In genomic region chr12:47758834-47759690, GRCh38 we compare ENCODE assay signal across 1 cellular context.
TF ChIP-seq lines count a peak whose summit lies in the region.

Gene RAPGEF3 (minus strand): TSS chr12:47758880. CDS start chr12:47758556, 324 bp downstream.

TF ChIP-seq in K562, 482 proteins besides CTCF, POLR2A, EP300 and RAD21 (continued from another document and continues in another):
- no peak for TF ChIP-seq ZNF318 (IDR thresholded peaks at IDR 0.05; ENCODE audit: borderline replicate concordance in 1 of 2, low read depth in 1 of 2)
- TF ChIP-seq PCBP2 (IDR thresholded peaks at IDR 0.05; ENCODE audit: low read depth, low read length, poor library complexity, severe bottlenecking): no peak
- TF ChIP-seq CHD2 (IDR thresholded peaks at IDR 0.05; ENCODE audit: low read depth, low read length): no peak
- no peak for TF ChIP-seq ZNF23 (CRISPR knock-in tag; IDR thresholded peaks at IDR 0.05)
- TF ChIP-seq PTBP1 (IDR thresholded peaks at IDR 0.05; ENCODE audit: low read depth, low read length): no peak
- TF ChIP-seq HMBOX1 (IDR thresholded peaks at IDR 0.05): no peak
- TF ChIP-seq KLF13 (tag; IDR thresholded peaks at IDR 0.05; ENCODE audit: borderline replicate concordance, low read depth): peak; percentile 96
- TF ChIP-seq ZNF79 (CRISPR knock-in tag; IDR thresholded peaks at IDR 0.05; ENCODE audit: low read depth): no peak
- peak in 1 of 2 experiments; percentile 64; a peak in 1 of 4 replicates for TF ChIP-seq KDM4B (IDR thresholded peaks at IDR 0.05; ENCODE audit: borderline replicate concordance in 2 of 2, low read depth in 1 of 2)
- TF ChIP-seq CREB1 (IDR thresholded peaks at IDR 0.05): no peak
- TF ChIP-seq CREB1 (CRISPR knock-in tag; IDR thresholded peaks at IDR 0.05): no peak; the same call in 1 of the 2 replicates
- TF ChIP-seq GATA2 (CRISPR knock-in tag; IDR thresholded peaks at IDR 0.05): no peak
- peak; percentile 88 for TF ChIP-seq SMARCE1 (IDR thresholded peaks at IDR 0.05)
- no peak for TF ChIP-seq RREB1 (CRISPR knock-in tag; IDR thresholded peaks at IDR 0.05)
- no peak for TF ChIP-seq GABPB2 (CRISPR knock-in tag; conservative IDR thresholded peaks at IDR 0.05)
- no peak for TF ChIP-seq RERE (CRISPR knock-in tag; IDR thresholded peaks at IDR 0.05; ENCODE audit: borderline replicate concordance)
- no peak for TF ChIP-seq THRAP3 (IDR thresholded peaks at IDR 0.05; ENCODE audit: borderline replicate concordance)
- TF ChIP-seq BRD9 (IDR thresholded peaks at IDR 0.05; ENCODE audit: low read depth, partially characterized antibody): no peak
- TF ChIP-seq ZNF75A (CRISPR knock-in tag; IDR thresholded peaks at IDR 0.05): no peak
- TF ChIP-seq ZNF57 (CRISPR knock-in tag; IDR thresholded peaks at IDR 0.05): no peak
- TF ChIP-seq ZBED1 (IDR thresholded peaks at IDR 0.05): no peak
- TF ChIP-seq CREM (IDR thresholded peaks at IDR 0.05; ENCODE audit: low read depth): peak; percentile 43
- TF ChIP-seq TFAP4 (CRISPR knock-in tag; IDR thresholded peaks at IDR 0.05; ENCODE audit: borderline replicate concordance): peak; percentile 62; the same call in 1 of the 2 replicates
- TF ChIP-seq MTF1 (CRISPR knock-in tag; IDR thresholded peaks at IDR 0.05; ENCODE audit: borderline replicate concordance): no peak
- no peak for TF ChIP-seq NFE2 (IDR thresholded peaks at IDR 0.05; ENCODE audit: low read depth)
- no peak; the same call in 1 of the 2 replicates for TF ChIP-seq SMAD4 (CRISPR knock-in tag; conservative IDR thresholded peaks at IDR 0.05)
- no peak for TF ChIP-seq RBBP5 (IDR thresholded peaks at IDR 0.05; ENCODE audit: borderline replicate concordance, insufficient read depth, low read length, poor library complexity, severe bottlenecking)
- no peak for TF ChIP-seq ATF1 (CRISPR knock-in tag; IDR thresholded peaks at IDR 0.05)
- TF ChIP-seq ATF1 (tag; IDR thresholded peaks at IDR 0.05): peak; percentile 51; the same call in 1 of the 2 replicates
- TF ChIP-seq SLC30A9 (CRISPR knock-in tag; IDR thresholded peaks at IDR 0.05): no peak
- TF ChIP-seq HNRNPK (IDR thresholded peaks at IDR 0.05; ENCODE audit: low read depth, low read length, poor library complexity, severe bottlenecking): no peak
- TF ChIP-seq ZBTB49 (CRISPR knock-in tag; IDR thresholded peaks at IDR 0.05; ENCODE audit: borderline replicate concordance): no peak
- no peak for TF ChIP-seq HEY1 (CRISPR knock-in tag; IDR thresholded peaks at IDR 0.05; ENCODE audit: borderline replicate concordance)
- TF ChIP-seq LARP7 (IDR thresholded peaks at IDR 0.05): no peak
- no peak for TF ChIP-seq MYBL2 (IDR thresholded peaks at IDR 0.05; ENCODE audit: low read depth)
- no peak for TF ChIP-seq MYBL2 (CRISPR knock-in tag; IDR thresholded peaks at IDR 0.05; ENCODE audit: borderline replicate concordance)
- TF ChIP-seq POLR2AphosphoS5 (IDR thresholded peaks at IDR 0.05; ENCODE audit: control insufficient read depth, insufficient read depth, low read depth, low read length): peak; percentile 29; the same call in 1 of the 2 replicates
